In the genomic region with DNA sequence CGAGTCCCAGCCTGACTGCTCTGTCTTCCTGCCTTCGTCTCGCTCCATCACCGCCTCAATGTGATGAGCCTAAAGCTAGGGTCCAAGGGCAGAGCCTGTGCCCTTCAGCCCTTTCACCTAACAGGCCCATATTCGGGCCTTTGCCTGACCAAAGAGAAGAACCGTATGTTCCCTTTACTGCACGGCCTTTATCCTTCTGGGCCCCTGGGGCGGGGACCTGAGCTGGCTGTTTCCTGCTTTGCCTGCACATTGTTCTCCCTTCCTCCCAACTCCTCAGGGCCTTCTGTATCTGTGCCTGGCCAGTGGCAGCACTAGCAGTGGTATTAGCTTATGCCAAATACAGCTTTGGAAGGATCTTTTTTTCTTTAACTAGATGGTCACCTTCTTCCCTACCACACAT, we compare ENCODE assay signal across 11 cellular contexts. TPM values are rescaled to one million over a fixed set of nuclear protein-coding genes. Genes with fewer than 3 reads are reported as not detected.
DNase-seq lines count a peak whose midpoint lies in the region; ATAC-seq, FAIRE-seq and TF ChIP-seq lines count a peak whose summit lies in the region.
"Had no signal": no experiment of that assay in that cellular context is flagged by ENCODE, and none has a peak within 500 bp of the region (broad histone marks: within the 10 kb centered on the region; RNA-seq: fewer than 3 reads in every experiment).

No MANE protein-coding gene starts in this region.

- WGBS in suprapubic skin = 85% methylated on average over 8 of the region's 8 CpGs
- WGBS in pancreas, 2 donors = 89 to 93% methylated on average over 8 of the region's 8 CpGs

- H3K4me3 Mint-ChIP-seq in activated CD8-positive, alpha-beta memory T cell treated with anti-CD3 and anti-CD28 coated beads, Interleukin-2, amount 10 ng/mL, durations not matched to agents 7 days and 5 days = no peak overlapping the region
- H3K4me3 Mint-ChIP-seq: HFFc6, type B pancreatic cell had no signal

- H3K36me3 ChIP-seq in suprapubic skin (peaks cover 63% of the 10 kb centered on the region), pancreas (peaks cover 0 to 55% (median 10%) of the 10 kb centered on the region in 3 donors)

- no peaks in the 10 kb centered on the region for H3K9me3 Mint-ChIP-seq in activated CD8-positive, alpha-beta memory T cell treated with anti-CD3 and anti-CD28 coated beads, Interleukin-2, amount 10 ng/mL, durations not matched to agents 7 days and 5 days (ENCODE audit: low read depth)
- H3K9me3 Mint-ChIP-seq: HFFc6, type B pancreatic cell had no signal

- CTCF ChIA-PET in activated CD8-positive, alpha-beta memory T cell treated with anti-CD3 and anti-CD28 coated beads, Interleukin-2, amount 10 ng/mL, durations not matched to agents 7 days and 5 days (lab: Charles Lee) = interaction anchor here (0.8 to 1.6 kb wide), 2 partner anchors 18 to 44 kb away, joined by 4 read pairs; no protein-coding TSS in a partner anchor

- H3K36me3 Mint-ChIP-seq in activated CD8-positive, alpha-beta memory T cell treated with anti-CD3 and anti-CD28 coated beads, Interleukin-2, amount 10 ng/mL, durations not matched to agents 7 days and 5 days = peaks cover 56% of the 10 kb centered on the region

- no peak for TF ChIP-seq POLR2A in suprapubic skin (IDR thresholded peaks at IDR 0.05)

- no peak for DNase-seq in activated CD8-positive, alpha-beta memory T cell treated with anti-CD3 and anti-CD28 coated beads, Interleukin-2, amount 10 ng/mL, durations not matched to agents 7 days and 5 days
- no peak for DNase-seq in activated CD8-positive, alpha-beta memory T cell treated with anti-CD3 and anti-CD28 coated beads for 24 hours
- DNase-seq in left ventricle myocardium superior = peak; percentile 60
- DNase-seq in suprapubic skin (ENCODE audit: low spot score in 2 of 2) = no peak
- no peak for DNase-seq in midbrain (lab: John Stamatoyannopoulos, UW)
- no peak for DNase-seq in pancreas
- DNase-seq: HFFc6; NCI-H524; SK-N-SH; stimulated activated CD4-positive, alpha-beta T cell treated with anti-CD3 and anti-CD28 coated beads, Interleukin-4, amount 100 ng/mL, for 24 hours had no signal

- H3K9me3 ChIP-seq in suprapubic skin = no peaks in the 10 kb centered on the region
- H3K9me3 ChIP-seq in pancreas = no peaks in the 10 kb centered on the region
- H3K9me3 ChIP-seq: SK-N-SH had no signal

- no peak for FAIRE-seq in pancreas (lab: Jason Lieb, UNC)

- H3K27ac Mint-ChIP-seq in activated CD8-positive, alpha-beta memory T cell treated with anti-CD3 and anti-CD28 coated beads, Interleukin-2, amount 10 ng/mL, durations not matched to agents 7 days and 5 days = peak overlapping the region; percentile 70
- H3K27ac Mint-ChIP-seq: HFFc6, type B pancreatic cell had no signal

- no peak overlapping the region for H3K4me3 ChIP-seq in suprapubic skin
- H3K4me3 ChIP-seq in pancreas = no peak overlapping the region

- H3K4me1 Mint-ChIP-seq in activated CD8-positive, alpha-beta memory T cell treated with anti-CD3 and anti-CD28 coated beads, Interleukin-2, amount 10 ng/mL, durations not matched to agents 7 days and 5 days = peaks cover 26% of the 10 kb centered on the region

- ATAC-seq in activated CD8-positive, alpha-beta memory T cell treated with anti-CD3 and anti-CD28 coated beads, Interleukin-2, amount 10 ng/mL, durations not matched to agents 7 days and 5 days = no peak
- ATAC-seq in left ventricle myocardium superior = peak; percentile 66
- no peak for ATAC-seq in pancreas

- TF ChIP-seq CTCF in suprapubic skin (IDR thresholded peaks at IDR 0.05) (no peak), pancreas (IDR thresholded peaks at IDR 0.05) (no peak)

- H3K4me1 ChIP-seq in suprapubic skin = peaks cover 10% of the 10 kb centered on the region
- peaks cover 0 to 12% (median 12%) of the 10 kb centered on the region in 3 donors for H3K4me1 ChIP-seq in pancreas

- H3K27me3 Mint-ChIP-seq in activated CD8-positive, alpha-beta memory T cell treated with anti-CD3 and anti-CD28 coated beads, Interleukin-2, amount 10 ng/mL, durations not matched to agents 7 days and 5 days = no peaks in the 10 kb centered on the region
- H3K27me3 Mint-ChIP-seq: type B pancreatic cell had no signal

- no peak for TF ChIP-seq EP300 in suprapubic skin (IDR thresholded peaks at IDR 0.05)

- intact Hi-C loops in left ventricle myocardium superior (cut with micrococcal nuclease) = no loop called here
- intact Hi-C loops in pancreas (cut with DNase I) = no loop called here

- H3K27me3 ChIP-seq in suprapubic skin (no peaks in the 10 kb centered on the region), pancreas (no peaks in the 10 kb centered on the region)

- peak overlapping the region; percentile 32 for H3K27ac ChIP-seq in suprapubic skin
- no peak overlapping the region for H3K27ac ChIP-seq in pancreas

RNA-seq across cellular contexts. Expression of a gene that starts 8.5 kb away (rescaled TPM):
- total RNA-seq in activated CD8-positive, alpha-beta memory T cell treated with anti-CD3 and anti-CD28 coated beads, Interleukin-2, amount 10 ng/mL, durations not matched to agents 7 days and 5 days = 10 to 100 TPM; 67.6 to 85.2 TPM
- total RNA-seq in left ventricle myocardium superior (41.4 TPM), suprapubic skin (10 to 100 TPM; 28.3 to 37.4 (median 28.5) TPM), pancreas (10 to 100 TPM in 5 of 6 donors, 1 to 10 TPM in 1; 6.7 to 18.2 (median 14.7) TPM)
- polyA plus RNA-seq in pancreas = 10 to 100 TPM; 39.3 to 65.9 TPM

RNA-seq across cellular contexts. Expression of a gene that starts 14.3 kb away (rescaled TPM):
- 1,000 to 10,000 TPM; 1,307 to 1,412 TPM for total RNA-seq in activated CD8-positive, alpha-beta memory T cell treated with anti-CD3 and anti-CD28 coated beads, Interleukin-2, amount 10 ng/mL, durations not matched to agents 7 days and 5 days
- 546 TPM for total RNA-seq in left ventricle myocardium superior
- total RNA-seq in suprapubic skin = 1,000 to 10,000 TPM in 1 of 4 donors, 100 to 1,000 TPM in 3; 773 to 1,142 (median 915) TPM
- total RNA-seq in pancreas = 100 to 1,000 TPM; 270 to 669 (median 431) TPM
- polyA plus RNA-seq in pancreas = 1,000 to 10,000 TPM in 1 of 2 donors, 100 to 1,000 TPM in 1; 887 to 1,217 TPM

RNA-seq across cellular contexts. Expression of a gene that starts 15.8 kb away (rescaled TPM):
- 100 to 1,000 TPM; 225 to 241 TPM for total RNA-seq in activated CD8-positive, alpha-beta memory T cell treated with anti-CD3 and anti-CD28 coated beads, Interleukin-2, amount 10 ng/mL, durations not matched to agents 7 days and 5 days
- 28.0 TPM for total RNA-seq in left ventricle myocardium superior
- 100 to 1,000 TPM in 2 of 4 donors, 10 to 100 TPM in 2; 73.1 to 128 (median 103) TPM for total RNA-seq in suprapubic skin
- total RNA-seq in pancreas = 10 to 100 TPM; 42.8 to 55.1 (median 46.5) TPM
- polyA plus RNA-seq in pancreas = 10 to 100 TPM; 22.5 to 40.2 TPM

RNA-seq across cellular contexts. Expression of a gene that starts 25.8 kb away (rescaled TPM):
- 10 to 100 TPM; 10.3 to 11.7 TPM for total RNA-seq in activated CD8-positive, alpha-beta memory T cell treated with anti-CD3 and anti-CD28 coated beads, Interleukin-2, amount 10 ng/mL, durations not matched to agents 7 days and 5 days
- total RNA-seq in left ventricle myocardium superior (5.5 TPM), suprapubic skin (1 to 10 TPM; 2.1 to 5.6 (median 3.4) TPM), pancreas (1 to 10 TPM; 2.6 to 4.1 (median 3.2) TPM)
- polyA plus RNA-seq in pancreas = 1 to 10 TPM; 1.9 to 3.0 TPM

RNA-seq across cellular contexts. Expression of a gene that starts 27.4 kb away (rescaled TPM):
- 1,000 to 10,000 TPM; 3,748 to 4,271 TPM for total RNA-seq in activated CD8-positive, alpha-beta memory T cell treated with anti-CD3 and anti-CD28 coated beads, Interleukin-2, amount 10 ng/mL, durations not matched to agents 7 days and 5 days
- total RNA-seq in left ventricle myocardium superior (1,980 TPM), suprapubic skin (1,000 to 10,000 TPM; 2,523 to 6,346 (median 5,689) TPM), pancreas (1,000 to 10,000 TPM; 2,275 to 3,960 (median 2,741) TPM)
- polyA plus RNA-seq in pancreas = 1,000 to 10,000 TPM; 1,821 to 3,381 TPM
